16 cellular contexts compared by ENCODE assay signal in genomic region chr21:41562101-41563000, GRCh38. TPM values are rescaled to one million over a fixed set of nuclear protein-coding genes. Genes with fewer than 3 reads are reported as not detected.
DNase-seq lines count a peak whose midpoint lies in the region; ATAC-seq, FAIRE-seq and TF ChIP-seq lines count a peak whose summit lies in the region.
"Had no signal": no experiment of that assay in that cellular context is flagged by ENCODE, and none has a peak within 500 bp of the region (broad histone marks: within the 10 kb centered on the region; RNA-seq: fewer than 3 reads in every experiment).

No MANE protein-coding gene starts in this region.

- WGBS in GM12878 (ENCODE audit: insufficient coverage, insufficient replicate concordance, low lambda C conversion rate, missing lambda C conversion rate) = 64% methylated on average over 26 of the region's 26 CpGs
- WGBS in small intestine, 3 donors = 76 to 80% (median 77%) methylated on average over 26 of the region's 26 CpGs
- WGBS in suprapubic skin = 70% methylated on average over 23 of the region's 26 CpGs

- in situ Hi-C loops in GM12878 (cut with MboI) = no loop called here

- H3K4me1 Mint-ChIP-seq in activated T-cell treated with anti-CD3 and anti-CD28 coated beads, Interleukin-2, amount 50 U/mL, for 24 hours (ENCODE audit: low read depth) = peaks cover 12% of the 10 kb centered on the region

- CTCF ChIA-PET in GM12878 (lab: Yijun Ruan, JAX) = interaction anchor here (0.7 to 0.9 kb wide), 2 partner anchors 9 to 79 kb away, joined by 3 read pairs; no protein-coding TSS in a partner anchor

- TF ChIP-seq EP300 in GM12878 (IDR thresholded peaks at IDR 0.05; ENCODE audit: borderline replicate concordance in 1 of 2, control insufficient read depth in 1 of 2, low read depth in 2 of 2, low read length in 2 of 2) (no peak), suprapubic skin (IDR thresholded peaks at IDR 0.05) (no peak)

- H3K79me2 ChIP-seq in GM12878 (ENCODE audit: control insufficient read depth, insufficient read depth, low read length) = no peaks in the 10 kb centered on the region
- H3K79me2 ChIP-seq: parathyroid adenoma had no signal

- H3K4me1 ChIP-seq in GM12878 (ENCODE audit: control insufficient read depth, insufficient read depth, low read length) (peaks cover 14% of the 10 kb centered on the region), small intestine (ENCODE audit: control insufficient read depth in 2 of 2, insufficient read depth in 1 of 2, low read depth in 1 of 2, low read length in 1 of 2) (peaks cover 7 to 21% of the 10 kb centered on the region in 2 donors), suprapubic skin (peaks cover 4% of the 10 kb centered on the region)
- H3K4me1 ChIP-seq: parathyroid adenoma, testis had no signal

- no TSS peak for BruUV-seq in GM12878 (replicated peaks; lab: Mats Ljungman, UMichigan)

- RAD21 ChIA-PET in GM12878 (lab: Charles Lee; ENCODE audit: unreplicated experiment) = no interaction called here

- H3K4me3 ChIP-seq in GM12878 = no peak overlapping the region
- H3K4me3 ChIP-seq in small intestine (ENCODE audit: low read depth in 1 of 2, low read length in 2 of 2) = no peak overlapping the region
- H3K4me3 ChIP-seq in suprapubic skin = no peak overlapping the region
- H3K4me3 ChIP-seq: SK-N-MC, testis had no signal

- H3K27me3 ChIP-seq in GM12878 (replicated peaks in 1 of 2; ENCODE audit: control insufficient read depth in 2 of 2, insufficient read depth in 2 of 2, low read length in 1 of 2) (no peaks in the 10 kb centered on the region), small intestine (ENCODE audit: control insufficient read depth in 2 of 2, insufficient read depth in 2 of 2, low read length in 2 of 2) (no peaks in the 10 kb centered on the region), suprapubic skin (no peaks in the 10 kb centered on the region)
- H3K27me3 ChIP-seq: testis had no signal

- TF ChIP-seq POLR2A in GM12878 (IDR thresholded peaks at IDR 0.05; ENCODE audit: low read depth, low read length) = no peak
- TF ChIP-seq POLR2A in suprapubic skin (IDR thresholded peaks at IDR 0.05) = no peak

- DNase-seq in GM03348 (ENCODE audit: low spot score) (peak; percentile 77), GM12878 (ENCODE audit: low read depth, low spot score) (no peak), left colon (no peak), small intestine (peak; percentile 48), NCI-H187 treated with DMSO at 0.1 percent for 48 hours (lab: John Stamatoyannopoulos, UW) (no peak), suprapubic skin (ENCODE audit: low spot score in 2 of 2) (no peak), NCI-H345 (lab: John Stamatoyannopoulos, UW) (no peak)
- DNase-seq in activated T-cell treated with anti-CD3 and anti-CD28 coated beads, Interleukin-2, amount 50 U/mL, for 24 hours = no peak
- DNase-seq: activated effector memory CD4-positive, alpha-beta T cell treated with anti-CD3 and anti-CD28 coated beads, Interleukin-2, amount 50 U/mL, for 16 hours; DMS79 treated with DMSO at 0.1 percent for 48 hours; NCI-H2227 treated with DMSO at 0.1 percent for 48 hours; testis had no signal

- no peak overlapping the region for H3K4me3 Mint-ChIP-seq in activated T-cell treated with anti-CD3 and anti-CD28 coated beads, Interleukin-2, amount 50 U/mL, for 24 hours

- H3K36me3 ChIP-seq in GM12878 (ENCODE audit: control insufficient read depth in 2 of 2, insufficient read depth in 2 of 2, low read length in 1 of 2) = no peaks in the 10 kb centered on the region
- H3K36me3 ChIP-seq in small intestine (ENCODE audit: control insufficient read depth in 2 of 2, insufficient read depth in 2 of 2, low read length in 2 of 2) = no peaks in the 10 kb centered on the region
- H3K36me3 ChIP-seq in suprapubic skin = no peaks in the 10 kb centered on the region

- ATAC-seq in GM12878 = peak; percentile 19; the same call in 2 of the 3 replicates
- peak; percentile 5 for ATAC-seq in left colon

- no peak overlapping the region for H3K27ac ChIP-seq in GM12878 (ENCODE audit: control insufficient read depth, insufficient read depth)
- H3K27ac ChIP-seq in small intestine (ENCODE audit: low read depth in 1 of 2, low read length in 1 of 2) = peak overlapping the region; percentile 51 to 75
- no peak overlapping the region for H3K27ac ChIP-seq in suprapubic skin
- H3K27ac ChIP-seq: parathyroid adenoma, SK-N-MC, testis had no signal

- POLR2A ChIA-PET in GM12878 (lab: Charles Lee) = no interaction called here

- no peaks in the 10 kb centered on the region for H3K36me3 Mint-ChIP-seq in activated T-cell treated with anti-CD3 and anti-CD28 coated beads, Interleukin-2, amount 50 U/mL, for 24 hours (ENCODE audit: low read depth)

- SMC1A ChIA-PET in GM12878 (lab: Charles Lee; ENCODE audit: uncharacterized antibody, unreplicated experiment) = interaction anchor here (0.9 kb wide), 1 partner anchor 81 kb away, joined by 3 read pairs; no protein-coding TSS in a partner anchor

- no peak for TF ChIP-seq RAD21 in GM12878 (IDR thresholded peaks at IDR 0.05; ENCODE audit: insufficient read depth, low read depth, low read length)

- no peaks in the 10 kb centered on the region for H3K9me3 ChIP-seq in GM12878 (replicated peaks; ENCODE audit: control insufficient read depth, insufficient read depth, low read length)
- H3K9me3 ChIP-seq in small intestine (ENCODE audit: control insufficient read depth, low read depth) = no peaks in the 10 kb centered on the region
- H3K9me3 ChIP-seq in suprapubic skin = no peaks in the 10 kb centered on the region
- H3K9me3 ChIP-seq: testis had no signal

- H3K4me2 ChIP-seq in GM12878 (ENCODE audit: control insufficient read depth, insufficient read depth) = no peak overlapping the region

- FAIRE-seq in GM12878 (lab: Jason Lieb, UNC) (no peak), small intestine (lab: Jason Lieb, UNC) (no peak)
- FAIRE-seq: astrocyte had no signal

- no peak overlapping the region for H2AFZ ChIP-seq in GM12878 (ENCODE audit: control insufficient read depth, low read depth, low read length)
- H2AFZ ChIP-seq: parathyroid adenoma had no signal

- peaks cover 35% of the 10 kb centered on the region for H3K27me3 Mint-ChIP-seq in activated T-cell treated with anti-CD3 and anti-CD28 coated beads, Interleukin-2, amount 50 U/mL, for 24 hours

- H4K20me1 ChIP-seq in GM12878 (ENCODE audit: control insufficient read depth, insufficient read depth) = no peaks in the 10 kb centered on the region

- H3K27ac Mint-ChIP-seq in activated T-cell treated with anti-CD3 and anti-CD28 coated beads, Interleukin-2, amount 50 U/mL, for 24 hours = no peak overlapping the region

- intact Hi-C loops in GM12878 (cut with micrococcal nuclease; ENCODE audit: unreplicated experiment) = no loop called here
- intact Hi-C loops in left colon (cut with DNase I, micrococcal nuclease) = no loop called here

- no peak overlapping the region for H3K9ac ChIP-seq in GM12878 (ENCODE audit: control insufficient read depth, insufficient read depth, low read length)
- H3K9ac ChIP-seq: parathyroid adenoma had no signal

- no peaks in the 10 kb centered on the region for H3K9me3 Mint-ChIP-seq in activated T-cell treated with anti-CD3 and anti-CD28 coated beads, Interleukin-2, amount 50 U/mL, for 24 hours

- TF ChIP-seq CTCF in GM12878 (IDR thresholded peaks at IDR 0.05 in 2 of 3, conservative IDR thresholded peaks at IDR 0.05 in 1 of 3; ENCODE audit: control insufficient read depth in 2 of 3, extremely low read depth in 1 of 3, insufficient read depth in 1 of 3, low read depth in 3 of 3, low read length in 3 of 3) = no peak
- no peak for TF ChIP-seq CTCF in suprapubic skin (IDR thresholded peaks at IDR 0.05)

TF ChIP-seq in GM12878, 131 proteins besides CTCF, POLR2A, EP300 and RAD21:
- TF ChIP-seq BHLHE40 (IDR thresholded peaks at IDR 0.05; ENCODE audit: borderline replicate concordance in 1 of 2, low read depth in 2 of 2, low read length in 1 of 2) = 0 out of 4 replicates have a peak, but pooled peaks of 1 of the 2 experiments have one; percentile 13
- TF ChIP-seq ZZZ3 (IDR thresholded peaks at IDR 0.05; ENCODE audit: control insufficient read depth, insufficient read length, low read depth) = no peak
- 0 out of 2 replicates have a peak, but pooled peaks have one; percentile 38 for TF ChIP-seq DPF2 (IDR thresholded peaks at IDR 0.05)
- TF ChIP-seq IKZF2 (IDR thresholded peaks at IDR 0.05) = peak in 1 of 2 experiments; percentile 26; a peak in 1 of 4 replicates
- peak; percentile 59 for TF ChIP-seq IKZF1 (conservative IDR thresholded peaks at IDR 0.05)

RNA-seq across cellular contexts. Expression of gene TMPRSS2, which starts 54.4 kb away (rescaled TPM):
- not detected in 2 replicates for total RNA-seq in GM12878 (2013; cell fraction: nucleolus; rRNA removed)
- not detected in 2 replicates for total RNA-seq in GM12878 (2014; rRNA removed)
- not detected in 2 replicates for total RNA-seq in GM12878 (2014; rRNA removed; fragmentation: Illumina TruSeq; extraction: Trizol)
- 0.16 and 0.26 TPM in 2 replicates for total RNA-seq in GM12878 (2021)
- polyA plus RNA-seq in GM12878 (2011; ENCODE audit: low read depth) = not detected
- not detected in 2 replicates for polyA plus RNA-seq in GM12878 (2011; rRNA removed)
- not detected in 2 replicates for polyA plus RNA-seq in GM12878 (2011; cell fraction: cytosol; rRNA removed)
- not detected in 2 replicates for polyA plus RNA-seq in GM12878 (2011; cell fraction: nucleus; rRNA removed)
- not detected in 2 replicates for polyA plus RNA-seq in GM12878 (2012)
- not detected in 2 replicates for polyA plus RNA-seq in GM12878 (2014; fragmentation: Illumina TruSeq; extraction: Trizol)
- not detected for polyA plus RNA-seq in GM12878 (2014; fragmentation: Nextera tagmentation; extraction: Ambion mirVana)
- polyA plus RNA-seq in GM12878 (2014; rRNA removed) = 0.19 TPM in 1 of 2 replicates, not detected in the other
- not detected for polyA plus RNA-seq in GM12878 (2016; fragmentation: Nextera tagmentation; extraction: Ambion mirVana)
- polyA minus RNA-seq in GM12878 (2011; rRNA and poly(A)+ RNA removed) = not detected in 2 replicates
- not detected in 2 replicates for polyA minus RNA-seq in GM12878 (2011; cell fraction: cytosol; rRNA and poly(A)+ RNA removed)
- polyA minus RNA-seq in GM12878 (2011; cell fraction: nucleus; rRNA and poly(A)+ RNA removed) = not detected in 2 replicates
- 100 to 1,000 TPM; 471 to 667 TPM for total RNA-seq in left colon
- 100 to 1,000 TPM; 108 to 167 (median 135) TPM for polyA plus RNA-seq in small intestine
- total RNA-seq in suprapubic skin = 10 to 100 TPM in 2 of 4 donors, 1 to 10 TPM in 2; 5.9 to 36.7 (median 10.5) TPM
- polyA plus RNA-seq: BJ had no signal

Comparison
In these comparisons a context has a peak if more than half of its experiments do, and no peak if none do; other contexts are left out.
1. DNase-seq: peak in GM03348 (single experiment) and small intestine (single experiment); none in GM12878 (single experiment), left colon (0 of 2), activated T-cell treated with anti-CD3 and anti-CD28 coated beads, Interleukin-2, amount 50 U/mL, for 24 hours (single experiment), NCI-H187 treated with DMSO at 0.1 percent for 48 hours (single experiment), suprapubic skin (0 of 2) and NCI-H345 (single experiment).
2. H3K27ac ChIP-seq: peak in small intestine (2 of 2); none in GM12878 (single experiment) and suprapubic skin (single experiment).
3. RNA of gene TMPRSS2, which starts 54.4 kb away (total RNA-seq): 471 to 667 TPM in left colon; 5.9 to 36.7 TPM in suprapubic skin and 0.16 to 0.26 TPM in GM12878; every median in the first group is over 10 times any median in the second.